ENCODE assay signal across 8 cellular contexts in the genomic region with DNA sequence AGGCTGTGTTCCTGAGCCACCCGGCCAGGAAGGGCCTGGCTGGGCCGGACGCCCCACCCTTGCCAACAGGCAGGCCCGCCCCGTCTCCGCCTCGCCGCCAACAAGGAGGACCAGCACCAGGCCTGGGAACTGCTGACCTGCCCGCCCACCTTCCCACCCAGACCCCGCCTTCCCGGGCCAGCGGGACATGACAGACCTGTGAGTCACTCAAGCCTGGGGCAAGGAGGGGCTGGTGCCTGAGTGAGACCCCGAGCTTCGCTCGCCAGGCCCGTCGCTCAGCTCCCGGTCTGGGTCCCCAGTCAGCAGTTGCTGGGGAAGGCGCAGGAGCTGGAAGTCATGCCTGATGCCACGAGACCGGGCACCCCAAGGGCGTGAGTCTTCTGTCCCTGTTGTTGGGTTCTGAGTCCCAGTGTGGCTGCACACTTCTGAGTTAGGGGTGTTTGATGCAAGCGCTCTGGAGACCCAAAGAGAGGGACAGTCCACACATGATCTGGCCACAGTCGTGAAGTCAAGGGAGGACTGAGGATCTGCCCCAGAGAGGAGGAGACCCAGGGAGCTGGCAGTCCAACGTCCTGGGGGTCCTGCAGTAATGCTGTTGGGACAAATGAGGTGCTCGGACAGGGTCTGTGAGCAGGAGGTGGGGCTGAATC. TPM values are rescaled to one million over a fixed set of nuclear protein-coding genes. Genes with fewer than 3 reads are reported as not detected.
DNase-seq lines count a peak whose midpoint lies in the region; ATAC-seq and TF ChIP-seq lines count a peak whose summit lies in the region.

A gene with protein sequence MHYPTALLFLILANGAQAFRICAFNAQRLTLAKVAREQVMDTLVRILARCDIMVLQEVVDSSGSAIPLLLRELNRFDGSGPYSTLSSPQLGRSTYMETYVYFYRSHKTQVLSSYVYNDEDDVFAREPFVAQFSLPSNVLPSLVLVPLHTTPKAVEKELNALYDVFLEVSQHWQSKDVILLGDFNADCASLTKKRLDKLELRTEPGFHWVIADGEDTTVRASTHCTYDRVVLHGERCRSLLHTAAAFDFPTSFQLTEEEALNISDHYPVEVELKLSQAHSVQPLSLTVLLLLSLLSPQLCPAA (minus strand): TSS at position 33 of the 650 bp plus-strand sequence. CDS start 3,686 bp downstream, outside the sequence.

- H4K20me1 ChIP-seq in BLaER1 = no peaks in the 10 kb centered on the region

- TF ChIP-seq CTCF in choroid plexus epithelial cell (conservative IDR thresholded peaks at IDR 0.05; ENCODE audit: low read depth, low read length) (no peak), stomach (IDR thresholded peaks at IDR 0.05) (no peak)

- H3K9me3 ChIP-seq in BLaER1 = peaks cover 11% of the 10 kb centered on the region
- no peaks in the 10 kb centered on the region for H3K9me3 ChIP-seq in stomach

- DNase-seq in RKO (ENCODE audit: low spot score) (peak; percentile 91), choroid plexus epithelial cell (ENCODE audit: low read depth) (peak; percentile 82), left kidney (ENCODE audit: low read depth, low spot score) (peak; percentile 75), stomach (peak; percentile 90), NCI-H1105 (lab: John Stamatoyannopoulos, UW) (no peak)
- no peak for DNase-seq in stimulated activated CD4-positive, alpha-beta T cell treated with anti-CD3 and anti-CD28 coated beads, Interleukin-2, amount 100 ng/mL, for 24 hours

- H3K27me3 ChIP-seq in BLaER1 = 0 out of 2 replicates have a peak, but pooled peaks cover 5% of the 10 kb centered on the region
- H3K27me3 ChIP-seq in stomach = peaks cover 0 to 9% (median 0%) of the 10 kb centered on the region in 3 donors

- peaks cover 37% of the 10 kb centered on the region for H3K4me1 ChIP-seq in BLaER1
- H3K4me1 ChIP-seq in stomach = peaks cover 0 to 36% (median 12%) of the 10 kb centered on the region in 4 donors

- peak within 1 kb of the TSS; percentile 67 for H3K27ac ChIP-seq in BLaER1
- peak within 1 kb of the TSS; percentile 71 to 96 (median 78) for H3K27ac ChIP-seq in stomach

- WGBS in stomach, 5 donors = 25 to 59% (median 45%) methylated on average over 3 to 26 of the region's 26 CpGs

- TF ChIP-seq EP300 in stomach (IDR thresholded peaks at IDR 0.05) = no peak

- H3K36me3 ChIP-seq in BLaER1 (peaks cover 9% of the 10 kb centered on the region; the same call in 1 of the 2 replicates), stomach (peaks cover 0 to 9% (median 2%) of the 10 kb centered on the region in 4 donors)

- peak within 1 kb of the TSS; percentile 75 for H3K9ac ChIP-seq in BLaER1

- peak; percentile 42 for ATAC-seq in GM21576 (IDR thresholded peaks at IDR 0.05; ENCODE audit: unreplicated experiment)

- intact Hi-C loops in stomach (cut with DNase I; ENCODE audit: low total_unique reads) = no loop called here

- peak within 1 kb of the TSS; percentile 84 for H3K4me2 ChIP-seq in BLaER1

- peak within 1 kb of the TSS; percentile 65 for H3K4me3 ChIP-seq in BLaER1
- peak within 1 kb of the TSS; percentile 56 for H3K4me3 ChIP-seq in choroid plexus epithelial cell (ENCODE audit: low read depth, low read length)
- peak within 1 kb of the TSS; percentile 18 to 38 (median 36) for H3K4me3 ChIP-seq in stomach

- TF ChIP-seq POLR2A in stomach (IDR thresholded peaks at IDR 0.05) = no peak

RNA-seq across cellular contexts. Expression of the gene that starts here (rescaled TPM):
- total RNA-seq in stomach = 10 to 100 TPM; 12.5 to 48.7 (median 26.3) TPM
- 10 to 100 TPM; 15.9 to 18.2 (median 16.0) TPM for polyA plus RNA-seq in stomach

Comparison
In these comparisons a context has a peak if more than half of its experiments do, and no peak if none do; other contexts are left out.
1. DNase-seq: peak in RKO (single experiment), choroid plexus epithelial cell (single experiment), left kidney (single experiment) and stomach (single experiment); none in NCI-H1105 (single experiment) and stimulated activated CD4-positive, alpha-beta T cell treated with anti-CD3 and anti-CD28 coated beads, Interleukin-2, amount 100 ng/mL, for 24 hours (0 of 2).
2. Peak in every context shown above with its lines, with median percentiles within 50 percentile points of each other: H3K4me3 ChIP-seq.